In the genomic region with DNA sequence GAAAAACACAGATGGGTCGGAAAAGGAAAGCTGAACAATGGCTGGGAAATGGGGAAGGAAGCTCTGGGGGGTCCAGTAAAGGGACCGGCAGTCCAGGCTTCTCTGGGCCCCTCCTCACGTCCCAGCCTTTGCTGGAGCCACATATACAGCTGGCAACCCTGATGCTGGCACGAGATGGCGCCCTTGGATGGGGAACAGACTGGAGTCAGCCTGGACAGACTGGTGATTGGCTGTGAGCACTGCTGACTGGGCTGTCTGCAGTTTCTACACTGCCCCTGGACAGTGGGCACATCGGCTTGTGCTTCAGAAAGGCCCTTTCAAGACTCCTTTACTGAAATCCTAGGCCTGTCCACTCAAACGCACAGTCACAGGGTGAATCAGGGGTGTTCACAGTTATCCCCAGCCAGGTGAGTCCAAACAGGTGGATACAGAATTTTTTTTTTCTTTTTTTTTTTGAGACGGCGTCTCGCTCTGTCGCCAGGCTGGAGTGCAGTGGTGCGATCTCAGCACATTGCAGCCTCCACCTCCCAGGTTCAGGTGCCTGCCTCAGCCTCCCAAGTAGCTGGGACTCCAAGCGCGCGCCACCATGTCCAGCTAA, we compare ENCODE assay signal across 1 cellular context.
TF ChIP-seq lines count a peak whose summit lies in the region.

No MANE protein-coding gene starts in this region.

TF ChIP-seq in HepG2, 621 proteins besides CTCF, POLR2A, EP300 and RAD21 (continued from another document and continues in another):
- TF ChIP-seq MYC (CRISPR knock-in tag; IDR thresholded peaks at IDR 0.05; ENCODE audit: borderline replicate concordance) (no peak), GATAD1 (CRISPR knock-in tag; IDR thresholded peaks at IDR 0.05) (no peak), SRSF1 (optimal IDR thresholded peaks at IDR 0.05; ENCODE audit: low read depth, low read length) (no peak), ATF5 (CRISPR knock-in tag; IDR thresholded peaks at IDR 0.05; ENCODE audit: low read depth) (no peak), RAD51 (IDR thresholded peaks at IDR 0.05; ENCODE audit: borderline replicate concordance) (no peak), SMC3 (IDR thresholded peaks at IDR 0.05; ENCODE audit: low read length) (peak; percentile 98), SP4 (CRISPR knock-in tag; IDR thresholded peaks at IDR 0.05) (peak; percentile 35; the same call in 1 of the 2 replicates), RFXANK (CRISPR knock-in tag; IDR thresholded peaks at IDR 0.05) (no peak), ZNF121 (CRISPR knock-in tag; IDR thresholded peaks at IDR 0.05) (no peak), KLF11 (CRISPR knock-in tag; IDR thresholded peaks at IDR 0.05) (no peak), KDM2A (CRISPR knock-in tag; IDR thresholded peaks at IDR 0.05; ENCODE audit: borderline replicate concordance, low read depth) (peak; percentile 79), ZNF564 (CRISPR knock-in tag; IDR thresholded peaks at IDR 0.05) (no peak), MXI1 (IDR thresholded peaks at IDR 0.05; ENCODE audit: borderline replicate concordance, low read depth, low read length) (no peak), TEAD3 (CRISPR knock-in tag; optimal IDR thresholded peaks at IDR 0.05; ENCODE audit: borderline replicate concordance) (peak; percentile 51), THRA (CRISPR knock-in tag; IDR thresholded peaks at IDR 0.05; ENCODE audit: borderline replicate concordance) (0 out of 2 replicates have a peak, but pooled peaks have one; percentile 43), ZNF879 (CRISPR knock-in tag; IDR thresholded peaks at IDR 0.05) (no peak), ZNF839 (CRISPR knock-in tag; IDR thresholded peaks at IDR 0.05; ENCODE audit: borderline replicate concordance) (no peak), ZNF460 (CRISPR knock-in tag; IDR thresholded peaks at IDR 0.05; ENCODE audit: borderline replicate concordance) (no peak), FOXA3 (CRISPR knock-in tag; IDR thresholded peaks at IDR 0.05) (no peak), ZNF557 (CRISPR knock-in tag; IDR thresholded peaks at IDR 0.05) (no peak), ZNF17 (CRISPR knock-in tag; IDR thresholded peaks at IDR 0.05) (no peak), SUZ12 (IDR thresholded peaks at IDR 0.05; ENCODE audit: low read depth, low read length) (no peak; the same call in 1 of the 2 replicates), NFYB (CRISPR knock-in tag; IDR thresholded peaks at IDR 0.05) (peak; percentile 25; the same call in 1 of the 2 replicates), ZSCAN29 (CRISPR knock-in tag; conservative IDR thresholded peaks at IDR 0.05) (no peak), ZNF777 (CRISPR knock-in tag; IDR thresholded peaks at IDR 0.05) (no peak), ZBTB3 (CRISPR knock-in tag; IDR thresholded peaks at IDR 0.05; ENCODE audit: borderline replicate concordance, low read depth) (no peak), ZNF501 (CRISPR knock-in tag; IDR thresholded peaks at IDR 0.05) (no peak), NR2F6 (IDR thresholded peaks at IDR 0.05) (no peak), NR2F6 (CRISPR knock-in tag; IDR thresholded peaks at IDR 0.05) (peak; percentile 33; the same call in 1 of the 2 replicates), SALL1 (CRISPR knock-in tag; IDR thresholded peaks at IDR 0.05) (peak; percentile 39; the same call in 1 of the 2 replicates), NFIB (CRISPR knock-in tag; IDR thresholded peaks at IDR 0.05; ENCODE audit: borderline replicate concordance) (no peak), ZNF660 (CRISPR knock-in tag; IDR thresholded peaks at IDR 0.05; ENCODE audit: borderline replicate concordance, low read depth) (no peak), PCBP1 (IDR thresholded peaks at IDR 0.05; ENCODE audit: borderline replicate concordance, low read depth, low read length) (no peak), HINFP (CRISPR knock-in tag; IDR thresholded peaks at IDR 0.05; ENCODE audit: low read depth) (0 out of 2 replicates have a peak, but pooled peaks have one; percentile 33), ZNF232 (CRISPR knock-in tag; IDR thresholded peaks at IDR 0.05; ENCODE audit: borderline replicate concordance) (no peak), RFX1 (IDR thresholded peaks at IDR 0.05) (no peak), GABPB1 (CRISPR knock-in tag; IDR thresholded peaks at IDR 0.05) (no peak), ZNF780A (CRISPR knock-in tag; IDR thresholded peaks at IDR 0.05) (no peak), RXRB (CRISPR knock-in tag; IDR thresholded peaks at IDR 0.05; ENCODE audit: borderline replicate concordance) (peak; percentile 20; the same call in 1 of the 2 replicates), MAFK (conservative IDR thresholded peaks at IDR 0.05 in 1 of 2, IDR thresholded peaks at IDR 0.05 in 1 of 2; ENCODE audit: low read length in 2 of 2) (peak; percentile 64 to 77)
- TF ChIP-seq, protein P1, sequence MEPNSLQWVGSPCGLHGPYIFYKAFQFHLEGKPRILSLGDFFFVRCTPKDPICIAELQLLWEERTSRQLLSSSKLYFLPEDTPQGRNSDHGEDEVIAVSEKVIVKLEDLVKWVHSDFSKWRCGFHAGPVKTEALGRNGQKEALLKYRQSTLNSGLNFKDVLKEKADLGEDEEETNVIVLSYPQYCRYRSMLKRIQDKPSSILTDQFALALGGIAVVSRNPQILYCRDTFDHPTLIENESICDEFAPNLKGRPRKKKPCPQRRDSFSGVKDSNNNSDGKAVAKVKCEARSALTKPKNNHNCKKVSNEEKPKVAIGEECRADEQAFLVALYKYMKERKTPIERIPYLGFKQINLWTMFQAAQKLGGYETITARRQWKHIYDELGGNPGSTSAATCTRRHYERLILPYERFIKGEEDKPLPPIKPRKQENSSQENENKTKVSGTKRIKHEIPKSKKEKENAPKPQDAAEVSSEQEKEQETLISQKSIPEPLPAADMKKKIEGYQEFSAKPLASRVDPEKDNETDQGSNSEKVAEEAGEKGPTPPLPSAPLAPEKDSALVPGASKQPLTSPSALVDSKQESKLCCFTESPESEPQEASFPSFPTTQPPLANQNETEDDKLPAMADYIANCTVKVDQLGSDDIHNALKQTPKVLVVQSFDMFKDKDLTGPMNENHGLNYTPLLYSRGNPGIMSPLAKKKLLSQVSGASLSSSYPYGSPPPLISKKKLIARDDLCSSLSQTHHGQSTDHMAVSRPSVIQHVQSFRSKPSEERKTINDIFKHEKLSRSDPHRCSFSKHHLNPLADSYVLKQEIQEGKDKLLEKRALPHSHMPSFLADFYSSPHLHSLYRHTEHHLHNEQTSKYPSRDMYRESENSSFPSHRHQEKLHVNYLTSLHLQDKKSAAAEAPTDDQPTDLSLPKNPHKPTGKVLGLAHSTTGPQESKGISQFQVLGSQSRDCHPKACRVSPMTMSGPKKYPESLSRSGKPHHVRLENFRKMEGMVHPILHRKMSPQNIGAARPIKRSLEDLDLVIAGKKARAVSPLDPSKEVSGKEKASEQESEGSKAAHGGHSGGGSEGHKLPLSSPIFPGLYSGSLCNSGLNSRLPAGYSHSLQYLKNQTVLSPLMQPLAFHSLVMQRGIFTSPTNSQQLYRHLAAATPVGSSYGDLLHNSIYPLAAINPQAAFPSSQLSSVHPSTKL (CRISPR knock-in tag; IDR thresholded peaks at IDR 0.05): 0 out of 2 replicates have a peak, but pooled peaks have one; percentile 18
- TF ChIP-seq, protein P2, sequence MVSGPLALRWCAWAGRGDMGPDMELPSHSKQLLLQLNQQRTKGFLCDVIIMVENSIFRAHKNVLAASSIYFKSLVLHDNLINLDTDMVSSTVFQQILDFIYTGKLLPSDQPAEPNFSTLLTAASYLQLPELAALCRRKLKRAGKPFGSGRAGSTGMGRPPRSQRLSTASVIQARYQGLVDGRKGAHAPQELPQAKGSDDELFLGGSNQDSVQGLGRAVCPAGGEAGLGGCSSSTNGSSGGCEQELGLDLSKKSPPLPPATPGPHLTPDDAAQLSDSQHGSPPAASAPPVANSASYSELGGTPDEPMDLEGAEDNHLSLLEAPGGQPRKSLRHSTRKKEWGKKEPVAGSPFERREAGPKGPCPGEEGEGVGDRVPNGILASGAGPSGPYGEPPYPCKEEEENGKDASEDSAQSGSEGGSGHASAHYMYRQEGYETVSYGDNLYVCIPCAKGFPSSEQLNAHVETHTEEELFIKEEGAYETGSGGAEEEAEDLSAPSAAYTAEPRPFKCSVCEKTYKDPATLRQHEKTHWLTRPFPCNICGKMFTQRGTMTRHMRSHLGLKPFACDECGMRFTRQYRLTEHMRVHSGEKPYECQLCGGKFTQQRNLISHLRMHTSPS (CRISPR knock-in tag; IDR thresholded peaks at IDR 0.05; ENCODE audit: low read depth): no peak
- TF ChIP-seq, protein P3, sequence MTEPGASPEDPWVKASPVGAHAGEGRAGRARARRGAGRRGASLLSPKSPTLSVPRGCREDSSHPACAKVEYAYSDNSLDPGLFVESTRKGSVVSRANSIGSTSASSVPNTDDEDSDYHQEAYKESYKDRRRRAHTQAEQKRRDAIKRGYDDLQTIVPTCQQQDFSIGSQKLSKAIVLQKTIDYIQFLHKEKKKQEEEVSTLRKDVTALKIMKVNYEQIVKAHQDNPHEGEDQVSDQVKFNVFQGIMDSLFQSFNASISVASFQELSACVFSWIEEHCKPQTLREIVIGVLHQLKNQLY (CRISPR knock-in tag; IDR thresholded peaks at IDR 0.05): no peak
- TF ChIP-seq, protein P4, sequence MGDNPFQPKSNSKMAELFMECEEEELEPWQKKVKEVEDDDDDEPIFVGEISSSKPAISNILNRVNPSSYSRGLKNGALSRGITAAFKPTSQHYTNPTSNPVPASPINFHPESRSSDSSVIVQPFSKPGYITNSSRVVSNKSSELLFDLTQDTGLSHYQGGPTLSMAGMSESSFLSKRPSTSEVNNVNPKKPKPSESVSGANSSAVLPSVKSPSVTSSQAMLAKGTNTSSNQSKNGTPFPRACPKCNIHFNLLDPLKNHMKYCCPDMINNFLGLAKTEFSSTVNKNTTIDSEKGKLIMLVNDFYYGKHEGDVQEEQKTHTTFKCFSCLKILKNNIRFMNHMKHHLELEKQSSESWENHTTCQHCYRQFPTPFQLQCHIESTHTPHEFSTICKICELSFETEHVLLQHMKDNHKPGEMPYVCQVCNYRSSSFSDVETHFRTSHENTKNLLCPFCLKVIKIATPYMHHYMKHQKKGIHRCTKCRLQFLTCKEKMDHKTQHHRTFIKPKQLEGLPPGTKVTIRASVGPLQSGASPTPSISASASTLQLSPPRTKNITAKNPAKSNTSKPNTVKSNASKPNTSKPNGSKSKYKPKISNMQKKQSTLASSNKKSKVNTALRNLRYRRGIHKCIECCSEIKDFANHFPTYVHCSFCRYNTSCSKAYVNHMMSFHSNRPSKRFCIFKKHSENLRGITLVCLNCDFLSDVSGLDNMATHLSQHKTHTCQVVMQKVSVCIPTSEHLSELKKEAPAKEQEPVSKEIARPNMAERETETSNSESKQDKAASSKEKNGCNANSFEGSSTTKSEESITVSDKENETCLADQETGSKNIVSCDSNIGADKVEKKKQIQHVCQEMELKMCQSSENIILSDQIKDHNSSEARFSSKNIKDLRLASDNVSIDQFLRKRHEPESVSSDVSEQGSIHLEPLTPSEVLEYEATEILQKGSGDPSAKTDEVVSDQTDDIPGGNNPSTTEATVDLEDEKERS (CRISPR knock-in tag; IDR thresholded peaks at IDR 0.05): no peak
- TF ChIP-seq, protein P5, sequence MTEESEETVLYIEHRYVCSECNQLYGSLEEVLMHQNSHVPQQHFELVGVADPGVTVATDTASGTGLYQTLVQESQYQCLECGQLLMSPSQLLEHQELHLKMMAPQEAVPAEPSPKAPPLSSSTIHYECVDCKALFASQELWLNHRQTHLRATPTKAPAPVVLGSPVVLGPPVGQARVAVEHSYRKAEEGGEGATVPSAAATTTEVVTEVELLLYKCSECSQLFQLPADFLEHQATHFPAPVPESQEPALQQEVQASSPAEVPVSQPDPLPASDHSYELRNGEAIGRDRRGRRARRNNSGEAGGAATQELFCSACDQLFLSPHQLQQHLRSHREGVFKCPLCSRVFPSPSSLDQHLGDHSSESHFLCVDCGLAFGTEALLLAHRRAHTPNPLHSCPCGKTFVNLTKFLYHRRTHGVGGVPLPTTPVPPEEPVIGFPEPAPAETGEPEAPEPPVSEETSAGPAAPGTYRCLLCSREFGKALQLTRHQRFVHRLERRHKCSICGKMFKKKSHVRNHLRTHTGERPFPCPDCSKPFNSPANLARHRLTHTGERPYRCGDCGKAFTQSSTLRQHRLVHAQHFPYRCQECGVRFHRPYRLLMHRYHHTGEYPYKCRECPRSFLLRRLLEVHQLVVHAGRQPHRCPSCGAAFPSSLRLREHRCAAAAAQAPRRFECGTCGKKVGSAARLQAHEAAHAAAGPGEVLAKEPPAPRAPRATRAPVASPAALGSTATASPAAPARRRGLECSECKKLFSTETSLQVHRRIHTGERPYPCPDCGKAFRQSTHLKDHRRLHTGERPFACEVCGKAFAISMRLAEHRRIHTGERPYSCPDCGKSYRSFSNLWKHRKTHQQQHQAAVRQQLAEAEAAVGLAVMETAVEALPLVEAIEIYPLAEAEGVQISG (CRISPR knock-in tag; IDR thresholded peaks at IDR 0.05): no peak
